In the genomic region with DNA sequence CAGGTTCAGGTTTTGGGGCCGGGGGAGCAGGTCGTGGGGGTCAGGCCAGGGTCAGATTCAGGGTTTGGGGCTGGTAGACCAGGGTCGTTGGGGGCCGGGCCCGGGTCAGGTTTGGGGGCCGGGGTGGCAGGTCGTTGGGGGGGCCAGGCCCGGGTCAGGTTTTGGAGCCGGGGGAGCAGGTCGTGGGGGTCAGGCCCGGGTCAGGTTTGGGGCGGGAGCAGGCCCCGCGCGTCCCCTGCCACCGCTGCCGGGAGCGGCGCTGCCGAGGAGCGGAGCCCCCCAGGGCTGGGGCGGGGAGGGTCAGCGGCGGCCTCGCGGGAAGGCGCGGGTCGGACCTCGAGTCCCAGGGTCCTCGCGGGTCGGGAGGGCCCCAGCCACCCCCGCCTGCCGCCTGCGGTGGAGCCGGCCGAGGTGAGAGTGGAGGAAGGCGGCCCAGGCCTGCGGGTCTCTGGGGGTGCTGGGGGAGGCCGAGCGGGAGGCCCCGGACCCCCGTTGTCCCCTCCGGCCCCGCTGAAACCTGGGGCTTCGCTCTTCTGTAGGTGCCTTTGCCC, we compare ENCODE assay signal across 8 cellular contexts. TPM values are rescaled to one million over a fixed set of nuclear protein-coding genes. Genes with fewer than 3 reads are reported as not detected.
A peak's percentile ranks its signal among the peaks of the same experiment; 100 is the strongest.
DNase-seq lines count a peak whose midpoint lies in the region; ATAC-seq, FAIRE-seq and TF ChIP-seq lines count a peak whose summit lies in the region.

No MANE protein-coding gene starts in this region.

- no peaks in the 10 kb centered on the region for H3K36me3 ChIP-seq in Caco-2 (ENCODE audit: control insufficient read depth, insufficient read depth, low read length)
- H3K36me3 ChIP-seq in esophagus squamous epithelium, result peaks cover 0 to 9% (median 5%) of the 10 kb centered on the region in 3 donors

- H3K9me3 ChIP-seq in Caco-2, result no peaks in the 10 kb centered on the region
- no peaks in the 10 kb centered on the region for H3K9me3 ChIP-seq in esophagus squamous epithelium

- BruUV-seq in Caco-2 (replicated peaks; lab: Mats Ljungman, UMichigan), result no TSS peak

- DNase-seq in Caco-2 (peak in 1 of 2 experiments; percentile 47), RWPE1 (ENCODE audit: low spot score) (no peak), esophagus squamous epithelium (lab: John Stamatoyannopoulos, UW) (no peak), osteocyte (ENCODE audit: extremely low spot score, unreplicated experiment) (no peak), SW480 (ENCODE audit: low spot score) (no peak), GM10248 (ENCODE audit: extremely low spot score) (no peak), RCC 7860 (ENCODE audit: low spot score) (no peak)

- ATAC-seq in GM19023 (IDR thresholded peaks at IDR 0.05; ENCODE audit: unreplicated experiment), result no peak

- no peak for TF ChIP-seq CTCF in Caco-2 (IDR thresholded peaks at IDR 0.05; ENCODE audit: insufficient read depth in 1 of 2, low read depth in 1 of 2, low read length in 1 of 2, severe bottlenecking in 1 of 2, unreplicated experiment in 1 of 2)
- TF ChIP-seq CTCF in RWPE1 (conservative IDR thresholded peaks at IDR 0.05; ENCODE audit: low read depth), result no peak
- TF ChIP-seq CTCF in esophagus squamous epithelium (IDR thresholded peaks at IDR 0.05), result no peak
- TF ChIP-seq CTCF in osteocyte (IDR thresholded peaks at IDR 0.05), result no peak
- no peak for TF ChIP-seq CTCF in GM10248 (IDR thresholded peaks at IDR 0.05; ENCODE audit: control extremely low read depth, extremely low read depth, low read depth, missing control alignments)

- H3K4me3 ChIP-seq in Caco-2 (ENCODE audit: low read depth, low read length) (peak overlapping the region; percentile 76), esophagus squamous epithelium (peak overlapping the region; percentile 63 to 93 (median 78))

- H3K4me3 Mint-ChIP-seq in Caco-2 (ENCODE audit: unreplicated experiment) (peak overlapping the region; percentile 85), osteocyte (ENCODE audit: unreplicated experiment) (peak overlapping the region; percentile 90)

- no peak for TF ChIP-seq POLR2A in esophagus squamous epithelium (IDR thresholded peaks at IDR 0.05)

- H3K9me3 Mint-ChIP-seq in Caco-2 (ENCODE audit: unreplicated experiment), result no peaks in the 10 kb centered on the region
- H3K9me3 Mint-ChIP-seq in osteocyte (ENCODE audit: unreplicated experiment), result no peaks in the 10 kb centered on the region

- POLR2A ChIA-PET in Caco-2 (lab: Charles Lee), result no interaction called here
- POLR2A ChIA-PET in RWPE1 (lab: Yijun Ruan, JAX; ENCODE audit: low non-redundant PET), result no interaction called here
- POLR2A ChIA-PET in GM10248 (lab: Yijun Ruan, JAX), result no interaction called here

- H3K36me3 Mint-ChIP-seq in Caco-2 (ENCODE audit: insufficient read depth, unreplicated experiment), result peaks cover 6% of the 10 kb centered on the region
- no peaks in the 10 kb centered on the region for H3K36me3 Mint-ChIP-seq in osteocyte (ENCODE audit: unreplicated experiment)

- CTCF ChIA-PET in Caco-2 (lab: Charles Lee), result interaction anchor here (0.9 kb wide), 1 partner anchor 51 kb away, joined by 3 read pairs; no protein-coding TSS in a partner anchor
- CTCF ChIA-PET in RWPE1 (lab: Yijun Ruan, JAX), result no interaction called here
- CTCF ChIA-PET in GM10248 (lab: Yijun Ruan, JAX), result interaction anchor here (1.5 kb wide), 1 partner anchor 90 kb away, joined by 3 read pairs; no protein-coding TSS in a partner anchor

- H3K4me1 ChIP-seq in Caco-2, result peaks cover 11% of the 10 kb centered on the region; the same call in 1 of the 2 replicates
- H3K4me1 ChIP-seq in esophagus squamous epithelium, result peaks cover 58 to 87% (median 65%) of the 10 kb centered on the region in 3 donors

- H3K27me3 Mint-ChIP-seq in Caco-2 (ENCODE audit: insufficient read depth, unreplicated experiment) (no peaks in the 10 kb centered on the region), osteocyte (ENCODE audit: unreplicated experiment) (no peaks in the 10 kb centered on the region)

- H3K27ac Mint-ChIP-seq in Caco-2 (ENCODE audit: unreplicated experiment) (peak overlapping the region; percentile 86), osteocyte (ENCODE audit: unreplicated experiment) (peak overlapping the region; percentile 84)

- FAIRE-seq in RCC 7860 (lab: Jason Lieb, UNC), result no peak

- WGBS in esophagus squamous epithelium, 2 donors, result 0% methylated on average over 1 to 8 of the region's 47 CpGs

- H3K27ac ChIP-seq in RWPE1 (peak overlapping the region; percentile 97), esophagus squamous epithelium (peak overlapping the region; percentile 83 to 89 (median 86))

- H3K27me3 ChIP-seq in Caco-2 (replicated peaks; ENCODE audit: control insufficient read depth, insufficient read depth, low read length), result no peaks in the 10 kb centered on the region
- no peaks in the 10 kb centered on the region for H3K27me3 ChIP-seq in esophagus squamous epithelium

- intact Hi-C loops in Caco-2 (cut with micrococcal nuclease; ENCODE audit: unreplicated experiment), result no loop called here
- intact Hi-C loops in esophagus squamous epithelium (cut with DNase I), result no loop called here

- no peaks in the 10 kb centered on the region for H3K4me1 Mint-ChIP-seq in Caco-2 (ENCODE audit: low read depth, unreplicated experiment)
- peaks cover 25% of the 10 kb centered on the region for H3K4me1 Mint-ChIP-seq in osteocyte (ENCODE audit: unreplicated experiment)

RNA-seq across cellular contexts. Expression of gene TRABD, which starts 0.5 kb away (rescaled TPM):
- total RNA-seq in Caco-2 (2022), result 33.5 and 35.0 TPM in 2 replicates
- total RNA-seq in esophagus squamous epithelium, result 10 to 100 TPM; 39.3 to 55.1 (median 45.8) TPM
- total RNA-seq in osteocyte, result 24.3 and 25.9 TPM in 2 replicates

RNA-seq across cellular contexts. Expression of gene SELENOO, which starts 14.6 kb away (rescaled TPM):
- 29.3 and 29.5 TPM in 2 replicates for total RNA-seq in Caco-2 (2022)
- 10 to 100 TPM; 23.9 to 36.3 (median 27.0) TPM for total RNA-seq in esophagus squamous epithelium
- total RNA-seq in osteocyte, result 23.9 and 25.0 TPM in 2 replicates

RNA-seq across cellular contexts. Expression of gene PANX2, which starts 15.7 kb away (rescaled TPM):
- total RNA-seq in Caco-2 (2022) (2.2 and 2.6 TPM in 2 replicates), esophagus squamous epithelium (1 to 10 TPM; 1.6 to 4.5 (median 3.4) TPM), osteocyte (1.5 and 1.6 TPM in 2 replicates)

RNA-seq across cellular contexts. Expression of gene TUBGCP6, which starts 58.6 kb away (rescaled TPM):
- total RNA-seq in Caco-2 (2022) (29.3 and 34.2 TPM in 2 replicates), esophagus squamous epithelium (10 to 100 TPM; 20.3 to 44.3 (median 32.2) TPM), osteocyte (52.5 and 55.7 TPM in 2 replicates)
